29 cellular contexts compared by ENCODE assay signal in the genomic region with DNA sequence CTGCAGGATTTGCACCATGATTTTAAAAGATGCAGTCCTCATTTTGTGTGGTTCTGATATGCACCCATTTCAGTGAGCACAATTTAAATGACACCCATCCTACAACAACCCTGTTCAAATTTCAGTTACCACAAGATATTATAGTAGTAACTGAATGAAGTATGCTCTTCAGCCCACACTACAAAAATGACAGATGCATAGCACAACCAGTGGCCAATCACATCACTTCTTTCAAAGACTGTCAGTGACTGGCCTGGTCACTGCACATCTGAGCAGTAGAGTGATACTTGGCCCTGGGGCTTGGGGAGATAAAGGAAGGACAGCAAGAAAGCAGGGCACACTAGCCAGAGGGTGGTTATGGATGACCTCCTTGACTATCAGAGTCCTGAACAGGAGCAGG. TPM values are rescaled to one million over a fixed set of nuclear protein-coding genes. Genes with fewer than 3 reads are reported as not detected.
"Had no signal": no experiment of that assay in that cellular context is flagged by ENCODE, and none has a peak within 500 bp of the region (broad histone marks: within the 10 kb centered on the region; RNA-seq: fewer than 3 reads in every experiment).

No MANE protein-coding gene starts in this region.

- H3K4me1 ChIP-seq: right atrium auricular region, tibial artery had no signal

- H3K36me3 ChIP-seq: esophagus squamous epithelium, heart right ventricle, left ventricle myocardium inferior, neural progenitor cell, right atrium auricular region, tibial artery had no signal

- H3K36me3 Mint-ChIP-seq: activated CD8-positive, alpha-beta memory T cell treated with anti-CD3 and anti-CD28 coated beads, Interleukin-2, amount 10 ng/mL, durations not matched to agents 7 days and 5 days; activated naive CD4-positive, alpha-beta T cell treated with anti-CD3 and anti-CD28 coated beads, Interleukin-2, amount 10 ng/mL, durations not matched to agents 7 days and 5 days had no signal

- H3K27ac Mint-ChIP-seq: activated CD4-positive, alpha-beta memory T cell treated with anti-CD3 and anti-CD28 coated beads, Interleukin-2, amount 10 ng/mL, durations not matched to agents 7 days and 5 days; activated CD8-positive, alpha-beta memory T cell treated with anti-CD3 and anti-CD28 coated beads, Interleukin-2, amount 10 ng/mL, durations not matched to agents 7 days and 5 days; activated naive CD4-positive, alpha-beta T cell treated with anti-CD3 and anti-CD28 coated beads, Interleukin-2, amount 10 ng/mL, durations not matched to agents 7 days and 5 days; immature natural killer cell; progenitor cell of endocrine pancreas; T-helper 17 cell had no signal

- H3K4me3 ChIP-seq: esophagus squamous epithelium, heart right ventricle, left ventricle myocardium inferior, mucosa of descending colon, neural progenitor cell, right atrium auricular region, tibial artery had no signal

- H3K9me3 Mint-ChIP-seq: activated CD4-positive, alpha-beta memory T cell treated with anti-CD3 and anti-CD28 coated beads, Interleukin-2, amount 10 ng/mL, durations not matched to agents 7 days and 5 days had no signal

- H3K27ac ChIP-seq: esophagus squamous epithelium, heart right ventricle, left ventricle myocardium inferior, right atrium auricular region, tibial artery, VCaP had no signal

- H3K4me3 Mint-ChIP-seq: activated CD4-positive, alpha-beta memory T cell treated with anti-CD3 and anti-CD28 coated beads, Interleukin-2, amount 10 ng/mL, durations not matched to agents 7 days and 5 days; activated CD8-positive, alpha-beta memory T cell treated with anti-CD3 and anti-CD28 coated beads, Interleukin-2, amount 10 ng/mL, durations not matched to agents 7 days and 5 days; activated naive CD4-positive, alpha-beta T cell treated with anti-CD3 and anti-CD28 coated beads, Interleukin-2, amount 10 ng/mL, durations not matched to agents 7 days and 5 days; immature natural killer cell; neural progenitor cell; T-helper 17 cell had no signal

- H3K27me3 ChIP-seq: esophagus squamous epithelium, heart right ventricle, neural progenitor cell, right atrium auricular region, tibial artery had no signal

- H3K9me3 ChIP-seq: esophagus squamous epithelium, mucosa of descending colon, right atrium auricular region, tibial artery had no signal

- ATAC-seq: activated CD8-positive, alpha-beta memory T cell treated with anti-CD3 and anti-CD28 coated beads, Interleukin-2, amount 10 ng/mL, durations not matched to agents 7 days and 5 days; mucosa of descending colon; T-helper 17 cell had no signal

- DNase-seq: activated CD4-positive, alpha-beta memory T cell treated with anti-CD3 and anti-CD28 coated beads, Interleukin-2, amount 10 ng/mL, durations not matched to agents 7 days and 5 days; activated CD4-positive, alpha-beta T cell treated with anti-CD3 and anti-CD28 coated beads for 4 hours; activated CD8-positive, alpha-beta memory T cell treated with anti-CD3 and anti-CD28 coated beads, Interleukin-2, amount 10 ng/mL, durations not matched to agents 7 days and 5 days; activated effector memory CD4-positive, alpha-beta T cell treated with Interleukin-2 at 50 U/mL for 16 hours; activated naive CD4-positive, alpha-beta T cell treated with anti-CD3 and anti-CD28 coated beads, Interleukin-2, amount 10 ng/mL, durations not matched to agents 7 days and 5 days; activated T-cell treated with anti-CD3 and anti-CD28 coated beads, Interleukin-2, amount 50 U/mL, for 1 hour; cerebellar nuclear complex; dermis blood vessel endothelial cell; effector memory CD4-positive, alpha-beta T cell; esophagus squamous epithelium; heart right ventricle; immature natural killer cell; kidney glomerular epithelial cell; left ventricle myocardium inferior; mammary epithelial cell; mucosa of descending colon; naive B cell; stimulated activated CD4-positive, alpha-beta T cell treated with anti-CD3 and anti-CD28 coated beads, Interleukin-12 subunit alpha, Interleukin-12 subunit beta, amount 100 ng/mL, for 4 hours; stimulated activated CD4-positive, alpha-beta T cell treated with anti-CD3 and anti-CD28 coated beads, Interleukin-2, amount 100 ng/mL, for 24 hours; T-helper 17 cell; tibial artery had no signal

- H3K27me3 Mint-ChIP-seq: activated naive CD4-positive, alpha-beta T cell treated with anti-CD3 and anti-CD28 coated beads, Interleukin-2, amount 10 ng/mL, durations not matched to agents 7 days and 5 days; naive B cell; progenitor cell of endocrine pancreas had no signal

RNA-seq across cellular contexts. Expression of gene IFNK, which starts 19.8 kb away (rescaled TPM):
- total RNA-seq: activated CD4-positive, alpha-beta memory T cell treated with anti-CD3 and anti-CD28 coated beads, Interleukin-2, amount 10 ng/mL, durations not matched to agents 7 days and 5 days; activated CD8-positive, alpha-beta memory T cell treated with anti-CD3 and anti-CD28 coated beads, Interleukin-2, amount 10 ng/mL, durations not matched to agents 7 days and 5 days; bronchial epithelial cell; dermis blood vessel endothelial cell; endothelial cell of umbilical vein; esophagus squamous epithelium; heart right ventricle; left ventricle myocardium inferior; mammary epithelial cell; mucosa of descending colon; osteoblast; progenitor cell of endocrine pancreas; right atrium auricular region; T-helper 17 cell; urinary bladder had no signal

RNA-seq across cellular contexts. Expression of gene MOB3B, which starts 25.4 kb away (rescaled TPM):
- total RNA-seq: endothelial cell of umbilical vein had no signal
